1 cellular context compared by ENCODE assay signal in genomic region chr2:44936715-44937687, GRCh38.
TF ChIP-seq lines count a peak whose summit lies in the region.

No MANE protein-coding gene starts in this region.

TF ChIP-seq in HCT116, 20 proteins besides CTCF, POLR2A, EP300 and RAD21 (continued from another document):
- no peak for TF ChIP-seq REST (IDR thresholded peaks at IDR 0.05; ENCODE audit: low read depth)
- no peak for TF ChIP-seq SRF (IDR thresholded peaks at IDR 0.05; ENCODE audit: low read depth)
- TF ChIP-seq ZNF274 (IDR thresholded peaks at IDR 0.05; ENCODE audit: low read depth, low read length) = no peak
- no peak for TF ChIP-seq CEBPB (IDR thresholded peaks at IDR 0.05; ENCODE audit: low read depth)
- TF ChIP-seq JUND (IDR thresholded peaks at IDR 0.05) = no peak
- no peak for TF ChIP-seq MAX (IDR thresholded peaks at IDR 0.05)
- no peak for TF ChIP-seq ZFX (IDR thresholded peaks at IDR 0.05)
